7 cellular contexts compared by ENCODE assay signal in the genomic region with DNA sequence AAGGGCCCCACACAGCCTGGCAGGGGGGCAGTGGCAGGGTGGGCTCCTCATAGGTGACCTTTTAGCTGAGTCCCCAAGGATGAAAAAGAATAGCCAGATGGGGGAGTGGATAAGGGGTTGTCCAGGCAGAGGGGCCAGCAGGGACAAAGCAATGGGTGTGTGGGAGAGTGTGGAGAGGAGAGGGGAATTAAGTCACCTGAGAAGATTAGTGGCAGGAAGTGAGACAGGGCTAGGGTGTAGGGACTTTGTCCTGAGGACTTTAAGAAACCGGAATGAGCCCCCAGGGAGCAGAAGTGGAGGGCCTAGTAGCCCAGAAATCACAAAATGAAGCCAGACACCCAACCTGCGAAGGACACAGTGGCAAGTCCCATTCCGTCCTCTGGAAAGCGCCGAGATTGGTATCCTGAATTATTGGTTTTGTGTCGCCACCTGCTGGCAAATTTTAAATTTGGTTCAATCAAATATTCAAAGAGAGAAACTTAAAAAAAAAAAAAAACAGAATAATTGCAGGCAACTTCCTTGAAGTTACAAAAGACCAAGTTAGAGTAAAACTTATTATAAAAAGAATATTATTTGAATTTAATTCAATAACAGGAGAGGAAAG.
DNase-seq lines count a peak whose midpoint lies in the region; ATAC-seq and TF ChIP-seq lines count a peak whose summit lies in the region.

No MANE protein-coding gene starts in this region.

- H3K9me3 ChIP-seq in gastroesophageal sphincter: peaks cover 0 to 4% (median 0%) of the 10 kb centered on the region in 3 donors

- H3K27ac ChIP-seq in gastroesophageal sphincter: no peak overlapping the region

- H3K4me1 Mint-ChIP-seq in progenitor cell of endocrine pancreas (ENCODE audit: low read depth): peaks cover 1% of the 10 kb centered on the region

- TF ChIP-seq EP300 in gastroesophageal sphincter (IDR thresholded peaks at IDR 0.05): no peak

- no peaks in the 10 kb centered on the region for H3K27me3 Mint-ChIP-seq in progenitor cell of endocrine pancreas

- H3K36me3 ChIP-seq in gastroesophageal sphincter: no peaks in the 10 kb centered on the region

- H3K4me3 Mint-ChIP-seq in progenitor cell of endocrine pancreas (ENCODE audit: low read depth): no peak overlapping the region

- no peak overlapping the region for H3K27ac Mint-ChIP-seq in progenitor cell of endocrine pancreas

- peaks cover 17% of the 10 kb centered on the region for H3K9me3 Mint-ChIP-seq in progenitor cell of endocrine pancreas (ENCODE audit: low read depth)

- H3K27me3 ChIP-seq in gastroesophageal sphincter: peaks cover 3% of the 10 kb centered on the region

- peak; percentile 3 for DNase-seq in GM04503 (ENCODE audit: low read depth)
- peak; percentile 30 for DNase-seq in NCI-H748 treated with DMSO at 0.1 percent for 48 hours (lab: John Stamatoyannopoulos, UW)
- peak; percentile 12 for DNase-seq in activated T-cell treated with anti-CD3 and anti-CD28 coated beads for 24 hours (ENCODE audit: low read depth)
- DNase-seq in progenitor cell of endocrine pancreas (ENCODE audit: low spot score, unreplicated experiment): peak; percentile 51

- ATAC-seq in HG03342 (IDR thresholded peaks at IDR 0.05; ENCODE audit: unreplicated experiment) (peak; percentile 50), gastroesophageal sphincter (no peak), HG02571 (IDR thresholded peaks at IDR 0.05; ENCODE audit: unreplicated experiment) (no peak)

- TF ChIP-seq CTCF in gastroesophageal sphincter (IDR thresholded peaks at IDR 0.05) (peak in 3 of 4 experiments; percentile 34 to 54 (median 44)), progenitor cell of endocrine pancreas (IDR thresholded peaks at IDR 0.05; ENCODE audit: unreplicated experiment) (peak; percentile 78)

- no peak overlapping the region for H3K4me3 ChIP-seq in gastroesophageal sphincter

- no peak for TF ChIP-seq POLR2A in gastroesophageal sphincter (IDR thresholded peaks at IDR 0.05)

- no peaks in the 10 kb centered on the region for H3K4me1 ChIP-seq in gastroesophageal sphincter

- 5 to 7% methylated on average over 6 of the region's 6 CpGs for WGBS in gastroesophageal sphincter (ENCODE audit: low coverage in 1 of 2), 2 donors

- H3K36me3 Mint-ChIP-seq in progenitor cell of endocrine pancreas (ENCODE audit: insufficient read depth): peaks cover 1% of the 10 kb centered on the region
